8 cellular contexts compared by ENCODE assay signal in the genomic region with DNA sequence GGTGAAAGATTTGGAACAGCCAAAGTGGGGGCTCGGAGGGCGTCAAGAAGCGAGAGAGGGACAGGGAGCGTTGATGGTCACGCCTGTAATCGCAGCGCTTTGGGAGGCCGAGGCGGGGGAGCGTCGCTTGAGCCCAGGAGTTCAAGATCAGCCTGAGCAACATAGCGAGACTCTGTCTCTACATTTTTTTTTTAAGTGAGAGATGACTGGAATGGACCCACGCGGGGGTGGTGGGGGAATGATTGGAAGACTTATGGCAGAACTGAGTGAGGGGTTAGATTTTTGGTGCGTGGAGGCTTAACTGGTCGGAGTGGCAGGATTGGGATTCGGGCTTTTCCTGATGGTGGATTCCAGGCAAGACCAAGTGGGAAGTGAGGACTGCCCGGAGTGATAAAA. TPM values are rescaled to one million over a fixed set of nuclear protein-coding genes. Genes with fewer than 3 reads are reported as not detected.
DNase-seq lines count a peak whose midpoint lies in the region; ATAC-seq and TF ChIP-seq lines count a peak whose summit lies in the region.

No MANE protein-coding gene starts in this region.

- ATAC-seq in activated naive CD8-positive, alpha-beta T cell treated with anti-CD3 and anti-CD28 coated beads, Interleukin-2, amount 10 ng/mL, durations not matched to agents 7 days and 5 days (ENCODE audit: low read depth) = no peak

- POLR2A ChIA-PET in activated CD4-positive, alpha-beta T cell treated with anti-CD3 and anti-CD28 coated beads, Interleukin-2, amount 10 ng/mL, durations not matched to agents 7 days and 5 days (lab: Charles Lee) = interaction anchor here (1.3 kb wide), 1 partner anchor 20 kb away, joined by 4 read pairs; no protein-coding TSS in a partner anchor
- POLR2A ChIA-PET in activated naive CD8-positive, alpha-beta T cell treated with anti-CD3 and anti-CD28 coated beads, Interleukin-2, amount 10 ng/mL, durations not matched to agents 7 days and 5 days (lab: Charles Lee) = interaction anchor here (0.8 to 2.1 kb wide), 12 partner anchors 9 to 525 kb away, joined by 3 to 26 read pairs (median 6); partner anchors contain the start of genes CATSPERG, EIF3K, FAM98C and GGN

- H3K9me3 ChIP-seq in iPS-18a (ENCODE audit: control insufficient read depth, low read depth, low read length) = no peaks in the 10 kb centered on the region
- no peaks in the 10 kb centered on the region for H3K9me3 ChIP-seq in stomach

- CTCF ChIA-PET in activated CD4-positive, alpha-beta T cell treated with anti-CD3 and anti-CD28 coated beads, Interleukin-2, amount 10 ng/mL, durations not matched to agents 7 days and 5 days (lab: Charles Lee) = interaction anchor here (1.0 to 1.9 kb wide), 4 partner anchors 129 to 262 kb away, joined by 3 to 5 read pairs (median 4); no protein-coding TSS in a partner anchor

- 0 to 1% (median 1%) methylated on average over 18 of the region's 18 CpGs for WGBS in stomach, 5 donors

- intact Hi-C loops in stomach (cut with DNase I; ENCODE audit: low total_unique reads) = no loop called here

- DNase-seq in activated CD4-positive, alpha-beta T cell treated with anti-CD3 and anti-CD28 coated beads, Interleukin-2, amount 10 ng/mL, durations not matched to agents 7 days and 5 days = no peak
- no peak for DNase-seq in activated CD4-positive, alpha-beta T cell treated with anti-CD3 and anti-CD28 coated beads, Interleukin-2, amount 50 U/mL, for 4 hours
- DNase-seq in activated naive CD8-positive, alpha-beta T cell treated with anti-CD3 and anti-CD28 coated beads, Interleukin-2, amount 10 ng/mL, durations not matched to agents 7 days and 5 days = no peak
- DNase-seq in stomach = no peak
- DNase-seq in NCI-H2196 treated with DMSO at 0.1 percent for 48 hours (lab: John Stamatoyannopoulos, UW; ENCODE audit: unreplicated experiment) = no peak
- DNase-seq in SW480 (ENCODE audit: low spot score) = no peak
- no peak for DNase-seq in stimulated activated CD4-positive, alpha-beta T cell treated with anti-CD3 and anti-CD28 coated beads, Interleukin-1b, Interleukin-23, amount 100 ng/mL, for 48 hours

- H3K4me3 ChIP-seq in iPS-18a (ENCODE audit: low read length) (peak overlapping the region; percentile 88), stomach (peak overlapping the region; percentile 61 to 92 (median 84))

- peaks cover 12% of the 10 kb centered on the region for H3K36me3 ChIP-seq in iPS-18a (ENCODE audit: control insufficient read depth, low read depth, low read length)
- H3K36me3 ChIP-seq in stomach = peaks cover 22 to 40% (median 33%) of the 10 kb centered on the region in 4 donors

- H3K27ac Mint-ChIP-seq in activated CD4-positive, alpha-beta T cell treated with anti-CD3 and anti-CD28 coated beads, Interleukin-2, amount 10 ng/mL, durations not matched to agents 7 days and 5 days = peak overlapping the region; percentile 97
- peak overlapping the region; percentile 98 for H3K27ac Mint-ChIP-seq in activated naive CD8-positive, alpha-beta T cell treated with anti-CD3 and anti-CD28 coated beads, Interleukin-2, amount 10 ng/mL, durations not matched to agents 7 days and 5 days

- no peak for TF ChIP-seq EP300 in stomach (IDR thresholded peaks at IDR 0.05)

- H3K36me3 Mint-ChIP-seq in activated CD4-positive, alpha-beta T cell treated with anti-CD3 and anti-CD28 coated beads, Interleukin-2, amount 10 ng/mL, durations not matched to agents 7 days and 5 days (ENCODE audit: low read depth) = peaks cover 33% of the 10 kb centered on the region
- H3K36me3 Mint-ChIP-seq in activated naive CD8-positive, alpha-beta T cell treated with anti-CD3 and anti-CD28 coated beads, Interleukin-2, amount 10 ng/mL, durations not matched to agents 7 days and 5 days = peaks cover 20% of the 10 kb centered on the region

- H3K4me1 ChIP-seq in iPS-18a (ENCODE audit: control insufficient read depth, low read depth, low read length) = peaks cover 4% of the 10 kb centered on the region
- H3K4me1 ChIP-seq in stomach = peaks cover 16 to 28% (median 22%) of the 10 kb centered on the region in 4 donors

- peak overlapping the region; percentile 93 for H3K9ac ChIP-seq in iPS-18a (ENCODE audit: low read length)

- TF ChIP-seq CTCF in stomach (IDR thresholded peaks at IDR 0.05) = no peak

- H3K4me1 Mint-ChIP-seq in activated CD4-positive, alpha-beta T cell treated with anti-CD3 and anti-CD28 coated beads, Interleukin-2, amount 10 ng/mL, durations not matched to agents 7 days and 5 days = peaks cover 28% of the 10 kb centered on the region
- peaks cover 23% of the 10 kb centered on the region for H3K4me1 Mint-ChIP-seq in activated naive CD8-positive, alpha-beta T cell treated with anti-CD3 and anti-CD28 coated beads, Interleukin-2, amount 10 ng/mL, durations not matched to agents 7 days and 5 days

- H3K27ac ChIP-seq in iPS-18a (ENCODE audit: low read length) = peak overlapping the region; percentile 69
- H3K27ac ChIP-seq in stomach = peak overlapping the region; percentile 78 to 95 (median 91)

- no peak for TF ChIP-seq POLR2A in stomach (IDR thresholded peaks at IDR 0.05)

- no peaks in the 10 kb centered on the region for H3K9me3 Mint-ChIP-seq in activated CD4-positive, alpha-beta T cell treated with anti-CD3 and anti-CD28 coated beads, Interleukin-2, amount 10 ng/mL, durations not matched to agents 7 days and 5 days
- H3K9me3 Mint-ChIP-seq in activated naive CD8-positive, alpha-beta T cell treated with anti-CD3 and anti-CD28 coated beads, Interleukin-2, amount 10 ng/mL, durations not matched to agents 7 days and 5 days = no peaks in the 10 kb centered on the region

- no peaks in the 10 kb centered on the region for H3K27me3 Mint-ChIP-seq in activated CD4-positive, alpha-beta T cell treated with anti-CD3 and anti-CD28 coated beads, Interleukin-2, amount 10 ng/mL, durations not matched to agents 7 days and 5 days
- peaks cover 2% of the 10 kb centered on the region for H3K27me3 Mint-ChIP-seq in activated naive CD8-positive, alpha-beta T cell treated with anti-CD3 and anti-CD28 coated beads, Interleukin-2, amount 10 ng/mL, durations not matched to agents 7 days and 5 days

- no peaks in the 10 kb centered on the region for H3K27me3 ChIP-seq in iPS-18a (ENCODE audit: control insufficient read depth, insufficient read depth, low read length)
- no peaks in the 10 kb centered on the region for H3K27me3 ChIP-seq in stomach

- peak overlapping the region; percentile 98 for H3K4me3 Mint-ChIP-seq in activated CD4-positive, alpha-beta T cell treated with anti-CD3 and anti-CD28 coated beads, Interleukin-2, amount 10 ng/mL, durations not matched to agents 7 days and 5 days
- peak overlapping the region; percentile 99 for H3K4me3 Mint-ChIP-seq in activated naive CD8-positive, alpha-beta T cell treated with anti-CD3 and anti-CD28 coated beads, Interleukin-2, amount 10 ng/mL, durations not matched to agents 7 days and 5 days

RNA-seq across cellular contexts. Expression of gene PSMD8, which starts 0.7 kb away (rescaled TPM):
- 100 to 1,000 TPM; 178 to 186 TPM for total RNA-seq in activated CD4-positive, alpha-beta T cell treated with anti-CD3 and anti-CD28 coated beads, Interleukin-2, amount 10 ng/mL, durations not matched to agents 7 days and 5 days
- total RNA-seq in activated naive CD8-positive, alpha-beta T cell treated with anti-CD3 and anti-CD28 coated beads, Interleukin-2, amount 10 ng/mL, durations not matched to agents 7 days and 5 days = 100 to 1,000 TPM; 127 to 131 TPM
- total RNA-seq in stomach = 100 to 1,000 TPM in 2 of 5 donors, 10 to 100 TPM in 3; 10.7 to 282 (median 92.4) TPM
- polyA plus RNA-seq in stomach = 100 to 1,000 TPM in 2 of 3 donors, 10 to 100 TPM in 1; 99.3 to 150 (median 116) TPM

RNA-seq across cellular contexts. Expression of gene GGN, which starts 12.7 kb away (rescaled TPM):
- total RNA-seq in activated CD4-positive, alpha-beta T cell treated with anti-CD3 and anti-CD28 coated beads, Interleukin-2, amount 10 ng/mL, durations not matched to agents 7 days and 5 days = not detected
- not detected for total RNA-seq in activated naive CD8-positive, alpha-beta T cell treated with anti-CD3 and anti-CD28 coated beads, Interleukin-2, amount 10 ng/mL, durations not matched to agents 7 days and 5 days
- total RNA-seq in stomach = not detected
- polyA plus RNA-seq in stomach = under 1 TPM in 2 of 3 donors, not detected in 1; 0.19 to 0.30 TPM

RNA-seq across cellular contexts. Expression of gene SPRED3, which starts 13.4 kb away (rescaled TPM):
- 1 to 10 TPM; 1.2 to 1.8 TPM for total RNA-seq in activated CD4-positive, alpha-beta T cell treated with anti-CD3 and anti-CD28 coated beads, Interleukin-2, amount 10 ng/mL, durations not matched to agents 7 days and 5 days
- total RNA-seq in activated naive CD8-positive, alpha-beta T cell treated with anti-CD3 and anti-CD28 coated beads, Interleukin-2, amount 10 ng/mL, durations not matched to agents 7 days and 5 days = 1 to 10 TPM; 1.8 to 2.6 TPM
- total RNA-seq in stomach = 1 to 10 TPM in 2 of 5 donors, not detected in 3; 1.7 to 3.6 TPM
- under 1 TPM in 2 of 3 donors, not detected in 1; 0.12 to 0.33 TPM for polyA plus RNA-seq in stomach

RNA-seq across cellular contexts. Expression of gene FAM98C, which starts 27.8 kb away (rescaled TPM):
- 10 to 100 TPM; 27.5 to 37.2 TPM for total RNA-seq in activated CD4-positive, alpha-beta T cell treated with anti-CD3 and anti-CD28 coated beads, Interleukin-2, amount 10 ng/mL, durations not matched to agents 7 days and 5 days
- total RNA-seq in activated naive CD8-positive, alpha-beta T cell treated with anti-CD3 and anti-CD28 coated beads, Interleukin-2, amount 10 ng/mL, durations not matched to agents 7 days and 5 days = 10 to 100 TPM; 32.5 to 37.7 TPM
- 100 to 1,000 TPM in 1 of 5 donors, 10 to 100 TPM in 3, 1 to 10 TPM in 1; 4.0 to 222 (median 18.7) TPM for total RNA-seq in stomach
- polyA plus RNA-seq in stomach = 10 to 100 TPM; 18.3 to 40.7 (median 35.1) TPM

RNA-seq across cellular contexts. Expression of gene CATSPERG, which starts 39.5 kb away (rescaled TPM):
- 1 to 10 TPM; 4.2 to 5.6 TPM for total RNA-seq in activated CD4-positive, alpha-beta T cell treated with anti-CD3 and anti-CD28 coated beads, Interleukin-2, amount 10 ng/mL, durations not matched to agents 7 days and 5 days
- 10 to 100 TPM; 11.9 to 12.4 TPM for total RNA-seq in activated naive CD8-positive, alpha-beta T cell treated with anti-CD3 and anti-CD28 coated beads, Interleukin-2, amount 10 ng/mL, durations not matched to agents 7 days and 5 days
- total RNA-seq in stomach = 1 to 10 TPM in 3 of 5 donors, under 1 TPM in 1, not detected in 1; 0.45 to 9.7 (median 5.0) TPM
- polyA plus RNA-seq in stomach = 1 to 10 TPM; 1.1 to 2.4 (median 2.0) TPM
